1 cellular context compared by ENCODE assay signal in genomic region chr18:21997207-21998143, GRCh38.
TF ChIP-seq lines count a peak whose summit lies in the region.

No MANE protein-coding gene starts in this region.

TF ChIP-seq in H1, 55 proteins besides CTCF, POLR2A, EP300 and RAD21:
- TF ChIP-seq SIRT6 (IDR thresholded peaks at IDR 0.05; ENCODE audit: low read length), result no peak
- TF ChIP-seq, protein P1, sequence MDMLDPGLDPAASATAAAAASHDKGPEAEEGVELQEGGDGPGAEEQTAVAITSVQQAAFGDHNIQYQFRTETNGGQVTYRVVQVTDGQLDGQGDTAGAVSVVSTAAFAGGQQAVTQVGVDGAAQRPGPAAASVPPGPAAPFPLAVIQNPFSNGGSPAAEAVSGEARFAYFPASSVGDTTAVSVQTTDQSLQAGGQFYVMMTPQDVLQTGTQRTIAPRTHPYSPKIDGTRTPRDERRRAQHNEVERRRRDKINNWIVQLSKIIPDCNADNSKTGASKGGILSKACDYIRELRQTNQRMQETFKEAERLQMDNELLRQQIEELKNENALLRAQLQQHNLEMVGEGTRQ (IDR thresholded peaks at IDR 0.05; ENCODE audit: low read length), result no peak
- no peak for TF ChIP-seq SIX5 (IDR thresholded peaks at IDR 0.05; ENCODE audit: low read depth, low read length)
- TF ChIP-seq BRCA1 (IDR thresholded peaks at IDR 0.05; ENCODE audit: low read depth, low read length), result no peak
- TF ChIP-seq TEAD4 (IDR thresholded peaks at IDR 0.05; ENCODE audit: low read depth, low read length), result no peak
- no peak for TF ChIP-seq POLR2AphosphoS5 (IDR thresholded peaks at IDR 0.05; ENCODE audit: low read depth, low read length)
- no peak for TF ChIP-seq HDAC2 (IDR thresholded peaks at IDR 0.05; ENCODE audit: borderline replicate concordance in 1 of 2, low read depth in 2 of 2, low read length in 2 of 2)
- TF ChIP-seq JUN (IDR thresholded peaks at IDR 0.05; ENCODE audit: low read depth, low read length), result no peak
- no peak for TF ChIP-seq GABPA (IDR thresholded peaks at IDR 0.05; ENCODE audit: borderline replicate concordance, insufficient read depth, low read length)
- no peak for TF ChIP-seq CBX5 (IDR thresholded peaks at IDR 0.05; ENCODE audit: low read depth, low read length)
- TF ChIP-seq TBP (IDR thresholded peaks at IDR 0.05; ENCODE audit: low read depth, low read length), result no peak
- TF ChIP-seq CREB1 (IDR thresholded peaks at IDR 0.05), result no peak
- TF ChIP-seq PHF8 (conservative IDR thresholded peaks at IDR 0.05; ENCODE audit: low read depth, low read length), result no peak
- TF ChIP-seq GTF2F1 (IDR thresholded peaks at IDR 0.05; ENCODE audit: borderline replicate concordance, low read depth, low read length), result no peak
- TF ChIP-seq MAFK (IDR thresholded peaks at IDR 0.05; ENCODE audit: low read depth, low read length), result peak; percentile 95
- no peak for TF ChIP-seq TCF12 (IDR thresholded peaks at IDR 0.05; ENCODE audit: low read depth, low read length)
- no peak for TF ChIP-seq CEBPB (IDR thresholded peaks at IDR 0.05; ENCODE audit: low read depth, low read length)
- peak; percentile 61; the same call in 1 of the 2 replicates for TF ChIP-seq YY1 (IDR thresholded peaks at IDR 0.05; ENCODE audit: low read depth, low read length)
- TF ChIP-seq SAP30 (IDR thresholded peaks at IDR 0.05; ENCODE audit: insufficient read depth, insufficient replicate concordance, low read length), result no peak
- no peak for TF ChIP-seq EZH2 (IDR thresholded peaks at IDR 0.05; ENCODE audit: low read depth, low read length, severe bottlenecking)
- TF ChIP-seq JUND (IDR thresholded peaks at IDR 0.05; ENCODE audit: low read length), result peak; percentile 46; the same call in 1 of the 2 replicates
- TF ChIP-seq, protein P2, sequence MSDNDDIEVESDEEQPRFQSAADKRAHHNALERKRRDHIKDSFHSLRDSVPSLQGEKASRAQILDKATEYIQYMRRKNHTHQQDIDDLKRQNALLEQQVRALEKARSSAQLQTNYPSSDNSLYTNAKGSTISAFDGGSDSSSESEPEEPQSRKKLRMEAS (IDR thresholded peaks at IDR 0.05), result no peak
- no peak for TF ChIP-seq FOSL1 (IDR thresholded peaks at IDR 0.05; ENCODE audit: insufficient read depth, low read depth, low read length)
- TF ChIP-seq SRF (IDR thresholded peaks at IDR 0.05; ENCODE audit: low read depth, low read length), result no peak
- TF ChIP-seq ASH2L (IDR thresholded peaks at IDR 0.05; ENCODE audit: low read length), result no peak
- no peak for TF ChIP-seq NANOG (IDR thresholded peaks at IDR 0.05; ENCODE audit: insufficient read depth, low read depth, low read length, poor library complexity, severe bottlenecking)
- TF ChIP-seq E2F6 (IDR thresholded peaks at IDR 0.05), result no peak
- TF ChIP-seq BACH1 (IDR thresholded peaks at IDR 0.05; ENCODE audit: low read length), result peak; percentile 48; the same call in 1 of the 2 replicates
- no peak for TF ChIP-seq HDAC6 (IDR thresholded peaks at IDR 0.05; ENCODE audit: low read depth, low read length)
- TF ChIP-seq, protein P3, sequence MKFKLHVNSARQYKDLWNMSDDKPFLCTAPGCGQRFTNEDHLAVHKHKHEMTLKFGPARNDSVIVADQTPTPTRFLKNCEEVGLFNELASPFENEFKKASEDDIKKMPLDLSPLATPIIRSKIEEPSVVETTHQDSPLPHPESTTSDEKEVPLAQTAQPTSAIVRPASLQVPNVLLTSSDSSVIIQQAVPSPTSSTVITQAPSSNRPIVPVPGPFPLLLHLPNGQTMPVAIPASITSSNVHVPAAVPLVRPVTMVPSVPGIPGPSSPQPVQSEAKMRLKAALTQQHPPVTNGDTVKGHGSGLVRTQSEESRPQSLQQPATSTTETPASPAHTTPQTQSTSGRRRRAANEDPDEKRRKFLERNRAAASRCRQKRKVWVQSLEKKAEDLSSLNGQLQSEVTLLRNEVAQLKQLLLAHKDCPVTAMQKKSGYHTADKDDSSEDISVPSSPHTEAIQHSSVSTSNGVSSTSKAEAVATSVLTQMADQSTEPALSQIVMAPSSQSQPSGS (IDR thresholded peaks at IDR 0.05; ENCODE audit: low read length), result no peak
- no peak for TF ChIP-seq NRF1 (IDR thresholded peaks at IDR 0.05; ENCODE audit: low read depth, low read length)
- TF ChIP-seq SP4 (IDR thresholded peaks at IDR 0.05; ENCODE audit: low read length), result no peak
- no peak for TF ChIP-seq SP1 (IDR thresholded peaks at IDR 0.05; ENCODE audit: low read depth, low read length)
- TF ChIP-seq, protein P4, sequence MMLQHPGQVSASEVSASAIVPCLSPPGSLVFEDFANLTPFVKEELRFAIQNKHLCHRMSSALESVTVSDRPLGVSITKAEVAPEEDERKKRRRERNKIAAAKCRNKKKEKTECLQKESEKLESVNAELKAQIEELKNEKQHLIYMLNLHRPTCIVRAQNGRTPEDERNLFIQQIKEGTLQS (IDR thresholded peaks at IDR 0.05; ENCODE audit: insufficient read depth, low read depth, low read length), result no peak
- TF ChIP-seq TAF1 (IDR thresholded peaks at IDR 0.05; ENCODE audit: low read depth, low read length), result no peak
- TF ChIP-seq EGR1 (IDR thresholded peaks at IDR 0.05; ENCODE audit: borderline replicate concordance, low read depth, low read length), result no peak
TF ChIP-seq in H1: peak in this region for 4.
